ENCODE assay signal across 8 cellular contexts in genomic region chr12:110501722-110502448, GRCh38. TPM values are rescaled to one million over a fixed set of nuclear protein-coding genes. Genes with fewer than 3 reads are reported as not detected.
DNase-seq lines count a peak whose midpoint lies in the region; ATAC-seq, FAIRE-seq and TF ChIP-seq lines count a peak whose summit lies in the region.

Gene RAD9B (plus strand): TSS chr12:110502331. CDS start chr12:110502338, 7 bp downstream.
Gene VPS29 (minus strand): TSS chr12:110502111. CDS start chr12:110502051, 60 bp downstream.

- peaks cover 43% of the 10 kb centered on the region for H3K79me2 ChIP-seq in MM.1S (ENCODE audit: low read length)
- peaks cover 28% of the 10 kb centered on the region for H3K79me2 ChIP-seq in neural cell (replicated peaks; ENCODE audit: insufficient read depth, low read length)

- peaks cover 32% of the 10 kb centered on the region for H3K4me1 Mint-ChIP-seq in stimulated activated naive CD8-positive, alpha-beta T cell treated with anti-CD3 and anti-CD28 coated beads, Interleukin-15, amount 100 ng/mL, for 72 hours

- peak within 1 kb of the TSS; percentile 98 to 99 for H3K27ac Mint-ChIP-seq in stimulated activated naive CD8-positive, alpha-beta T cell treated with anti-CD3 and anti-CD28 coated beads, Interleukin-15, amount 100 ng/mL, for 72 hours

- no peaks in the 10 kb centered on the region for H4K20me1 ChIP-seq in MM.1S (ENCODE audit: insufficient read depth, low read length)
- H4K20me1 ChIP-seq in neural cell (ENCODE audit: insufficient read depth), result no peaks in the 10 kb centered on the region

- H3K36me3 ChIP-seq in MM.1S (replicated peaks; ENCODE audit: insufficient read depth, low read length), result no peaks in the 10 kb centered on the region
- no peaks in the 10 kb centered on the region for H3K36me3 ChIP-seq in neural cell (ENCODE audit: insufficient read depth, low read length)

- H3K4me2 ChIP-seq in MM.1S (ENCODE audit: low read depth, low read length), result peak within 1 kb of the TSS; percentile 62
- peak within 1 kb of the TSS; percentile 69 for H3K4me2 ChIP-seq in neural cell (ENCODE audit: low read length)

- H3K27me3 ChIP-seq in MM.1S (replicated peaks; ENCODE audit: insufficient read depth, low read length) (no peaks in the 10 kb centered on the region), neural cell (ENCODE audit: insufficient read depth, low read depth, low read length) (no peaks in the 10 kb centered on the region)

- TF ChIP-seq RAD21 in neural cell (conservative IDR thresholded peaks at IDR 0.05), result peak; percentile 11

- H3K9ac ChIP-seq in MM.1S (ENCODE audit: low read length), result peak within 1 kb of the TSS; percentile 88
- peak within 1 kb of the TSS; percentile 90 for H3K9ac ChIP-seq in neural cell (ENCODE audit: low read length)

- H3F3A ChIP-seq in MM.1S (ENCODE audit: insufficient read depth, low read length) (no peaks in the 10 kb centered on the region), neural cell (ENCODE audit: insufficient read depth, low read length, poor library complexity, severe bottlenecking) (peaks cover 4% of the 10 kb centered on the region)

- H3K27ac ChIP-seq in MM.1S (ENCODE audit: low read length) (peak within 1 kb of the TSS; percentile 76), neural cell (ENCODE audit: low read length) (peak within 1 kb of the TSS; percentile 80)

- H3K9me2 ChIP-seq in MM.1S (replicated peaks; ENCODE audit: insufficient read depth, low read length) (no peaks in the 10 kb centered on the region), neural cell (ENCODE audit: insufficient read depth, low read length) (no peaks in the 10 kb centered on the region)

- FAIRE-seq in G401.6 (lab: Jason Lieb, UNC), result peak; percentile 93

- H3K9me3 ChIP-seq in MM.1S (replicated peaks; ENCODE audit: insufficient read depth, low read length) (no peaks in the 10 kb centered on the region), neural cell (ENCODE audit: low read length) (no peaks in the 10 kb centered on the region)

- DNase-seq in HCEC 1CT (peak; percentile 98), MM.1S (peak; percentile 92), SHP77 treated with DMSO at 0.1 percent for 48 hours (lab: John Stamatoyannopoulos, UW) (peak; percentile 96), activated gamma-delta T cell treated with Interleukin-2 at 50 U/mL for 16 hours (peak; percentile 99), fibroblast of villous mesenchyme (ENCODE audit: low read depth) (peak; percentile 99)
- peak; percentile 99 to 100 for DNase-seq in stimulated activated naive CD8-positive, alpha-beta T cell treated with anti-CD3 and anti-CD28 coated beads, Interleukin-15, amount 100 ng/mL, for 72 hours

- no peaks in the 10 kb centered on the region for H3K9me3 Mint-ChIP-seq in stimulated activated naive CD8-positive, alpha-beta T cell treated with anti-CD3 and anti-CD28 coated beads, Interleukin-15, amount 100 ng/mL, for 72 hours

- TF ChIP-seq EP300 in neural cell (conservative IDR thresholded peaks at IDR 0.05; ENCODE audit: poor library complexity, severe bottlenecking), result peak; percentile 40

- H2AFZ ChIP-seq in MM.1S (ENCODE audit: low read length), result peak within 1 kb of the TSS; percentile 83
- peak within 1 kb of the TSS; percentile 67 for H2AFZ ChIP-seq in neural cell (ENCODE audit: low read depth, low read length)

- peaks cover 9% of the 10 kb centered on the region; the same call in 1 of the 2 replicates for H3K4me1 ChIP-seq in MM.1S (ENCODE audit: low read length)

- no peaks in the 10 kb centered on the region for H3K27me3 Mint-ChIP-seq in stimulated activated naive CD8-positive, alpha-beta T cell treated with anti-CD3 and anti-CD28 coated beads, Interleukin-15, amount 100 ng/mL, for 72 hours

- TF ChIP-seq CTCF in MM.1S (IDR thresholded peaks at IDR 0.05; ENCODE audit: low read length) (no peak), fibroblast of villous mesenchyme (IDR thresholded peaks at IDR 0.05; ENCODE audit: insufficient read depth, low read depth, low read length) (peak; percentile 0), neural cell (IDR thresholded peaks at IDR 0.05; ENCODE audit: poor library complexity, severe bottlenecking) (no peak)

- H3K4me3 ChIP-seq in MM.1S (ENCODE audit: low read length) (peak within 1 kb of the TSS; percentile 88), fibroblast of villous mesenchyme (ENCODE audit: low read depth, low read length) (peak within 1 kb of the TSS; percentile 80), neural cell (ENCODE audit: low read length) (peak within 1 kb of the TSS; percentile 88)

- peak; percentile 97 for ATAC-seq in stimulated activated naive CD8-positive, alpha-beta T cell treated with anti-CD3 and anti-CD28 coated beads, Interleukin-15, amount 100 ng/mL, for 72 hours

- H3K4me3 Mint-ChIP-seq in stimulated activated naive CD8-positive, alpha-beta T cell treated with anti-CD3 and anti-CD28 coated beads, Interleukin-15, amount 100 ng/mL, for 72 hours, result peak within 1 kb of the TSS; percentile 91 to 98

TF ChIP-seq in neural cell, 6 proteins besides CTCF, POLR2A, EP300 and RAD21:
- TF ChIP-seq MXI1 (conservative IDR thresholded peaks at IDR 0.05; ENCODE audit: poor library complexity, severe bottlenecking), result peak; percentile 96
- peak; percentile 97 for TF ChIP-seq POLR2AphosphoS5 (IDR thresholded peaks at IDR 0.05)
- TF ChIP-seq EZH2 (IDR thresholded peaks at IDR 0.05; ENCODE audit: borderline replicate concordance, insufficient read depth, low read length, poor library complexity, severe bottlenecking), result no peak

RNA-seq across cellular contexts. Expression of gene RAD9B, which starts in this region (rescaled TPM):
- total RNA-seq in fibroblast of villous mesenchyme, result 0.64 and 1.3 TPM in 2 replicates
- polyA plus RNA-seq in neural cell, result 0.68 and 0.90 TPM in 2 replicates
- polyA minus RNA-seq in neural cell, result 0.23 and 0.24 TPM in 2 replicates

RNA-seq across cellular contexts. Expression of gene VPS29, which starts in this region (rescaled TPM):
- total RNA-seq in fibroblast of villous mesenchyme, result 88.3 and 93.7 TPM in 2 replicates
- 186 and 222 TPM in 2 replicates for polyA plus RNA-seq in neural cell
- polyA minus RNA-seq in neural cell, result 88.9 and 105 TPM in 2 replicates

Comparison
In these comparisons a context has a peak if more than half of its experiments do, and no peak if none do; other contexts are left out.
1. Peak in every context shown above with its lines: DNase-seq, ATAC-seq, H3K4me3 ChIP-seq and H3K27ac ChIP-seq.